12 cellular contexts compared by ENCODE assay signal in the genomic region with DNA sequence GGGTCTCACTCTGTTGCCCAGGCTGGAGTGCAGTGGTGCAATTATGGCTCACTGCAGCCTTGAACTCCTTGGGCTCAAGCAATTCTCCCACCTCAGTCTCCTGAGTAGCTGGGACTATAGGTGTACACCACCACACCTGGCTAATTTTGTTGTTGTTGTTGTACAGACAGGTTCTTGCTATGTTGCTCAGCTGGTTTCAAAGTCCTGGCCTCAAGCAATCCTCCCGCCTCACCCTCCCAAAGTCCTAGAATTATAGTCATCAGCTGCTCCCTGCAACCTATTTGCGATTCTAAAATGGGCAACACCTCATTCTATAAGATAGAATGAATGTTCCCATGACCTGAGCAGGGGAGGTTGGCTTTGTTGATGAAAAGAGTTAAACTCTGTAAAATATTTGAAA. TPM values are rescaled to one million over a fixed set of nuclear protein-coding genes. Genes with fewer than 3 reads are reported as not detected.
DNase-seq lines count a peak whose midpoint lies in the region; ATAC-seq, FAIRE-seq and TF ChIP-seq lines count a peak whose summit lies in the region.
"Not testable (repeated sequence)": the region's sequence is repeated elsewhere in the genome, so short reads cannot be mapped to it uniquely, and the experiment has no call there.
"Had no signal": no experiment of that assay in that cellular context is flagged by ENCODE, and none has a peak within 500 bp of the region (broad histone marks: within the 10 kb centered on the region; RNA-seq: fewer than 3 reads in every experiment).

No MANE protein-coding gene starts in this region.

- not testable (repeated sequence) for TF ChIP-seq CTCF in Peyer's patch (IDR thresholded peaks at IDR 0.05); bronchial epithelial cell (IDR thresholded peaks at IDR 0.05; ENCODE audit: insufficient read depth, low read length, severe bottlenecking); osteocyte (IDR thresholded peaks at IDR 0.05)

- not testable (repeated sequence) for H3K9me3 Mint-ChIP-seq in osteocyte (ENCODE audit: unreplicated experiment); stimulated activated naive B cell treated with anti-CD40 and anti-IgM and Interleukin-4, amounts not matched to agents 10 μg/mL and 1 μg/mL and 100 μg/mL, for 72 hours

- peak; percentile 72 for ATAC-seq in left colon
- not testable (repeated sequence) for ATAC-seq in stimulated activated naive B cell treated with anti-CD40 and anti-IgM and Interleukin-4, amounts not matched to agents 10 μg/mL and 1 μg/mL and 100 μg/mL, for 72 hours (replicated peaks)

- H3K27me3 Mint-ChIP-seq in osteocyte (ENCODE audit: unreplicated experiment); stimulated activated naive B cell treated with anti-CD40 and anti-IgM and Interleukin-4, amounts not matched to agents 10 μg/mL and 1 μg/mL and 100 μg/mL, for 72 hours: not testable (repeated sequence)

- H3K27ac ChIP-seq in Peyer's patch (peak overlapping the region in 3 of 4 donors; percentile 0 to 85 (median 68)), epithelial cell of prostate (peak overlapping the region; percentile 37)

- not testable (repeated sequence) for H3K9me3 ChIP-seq in Peyer's patch

- not testable (repeated sequence) for H3K27ac Mint-ChIP-seq in osteocyte (ENCODE audit: unreplicated experiment)
- peak overlapping the region; percentile 25 for H3K27ac Mint-ChIP-seq in stimulated activated naive B cell treated with anti-CD40 and anti-IgM and Interleukin-4, amounts not matched to agents 10 μg/mL and 1 μg/mL and 100 μg/mL, for 72 hours

- not testable (repeated sequence) for H3K4me3 Mint-ChIP-seq in osteocyte (ENCODE audit: unreplicated experiment); stimulated activated naive B cell treated with anti-CD40 and anti-IgM and Interleukin-4, amounts not matched to agents 10 μg/mL and 1 μg/mL and 100 μg/mL, for 72 hours

- intact Hi-C loops in left colon (cut with DNase I, micrococcal nuclease), result not testable (repeated sequence)

- H3K4me1 ChIP-seq in Peyer's patch, result peaks cover 0 to 52% (median 3%) of the 10 kb centered on the region in 4 donors

- not testable (repeated sequence) for TF ChIP-seq POLR2A in Peyer's patch (IDR thresholded peaks at IDR 0.05)

- not testable (repeated sequence) for H3K4me1 Mint-ChIP-seq in osteocyte (ENCODE audit: unreplicated experiment)
- peaks cover 35 to 66% of the 10 kb centered on the region in 2 donors for H3K4me1 Mint-ChIP-seq in stimulated activated naive B cell treated with anti-CD40 and anti-IgM and Interleukin-4, amounts not matched to agents 10 μg/mL and 1 μg/mL and 100 μg/mL, for 72 hours

- not testable (repeated sequence) for H3K4me3 ChIP-seq in Peyer's patch; bronchial epithelial cell (ENCODE audit: low read depth, low read length)

- DNase-seq in Peyer's patch; left colon; stimulated activated naive B cell treated with anti-CD40 and anti-IgM and Interleukin-4, amounts not matched to agents 10 μg/mL and 1 μg/mL and 100 μg/mL, for 72 hours: not testable (repeated sequence)
- peak; percentile 12 for DNase-seq in bronchial epithelial cell (ENCODE audit: low read depth)
- peak; percentile 14 for DNase-seq in epithelial cell of prostate (ENCODE audit: low read depth, low spot score)
- peak; percentile 40 for DNase-seq in osteocyte (ENCODE audit: extremely low spot score, unreplicated experiment)

- FAIRE-seq in bronchial epithelial cell (lab: Jason Lieb, UNC), result not testable (repeated sequence)

- not testable (repeated sequence) for H3K36me3 ChIP-seq in Peyer's patch; bronchial epithelial cell (ENCODE audit: control insufficient read depth, insufficient read depth, low read length)

- H3K27me3 ChIP-seq in Peyer's patch; bronchial epithelial cell (ENCODE audit: control insufficient read depth, insufficient read depth, low read length): not testable (repeated sequence)

- not testable (repeated sequence) for H3K36me3 Mint-ChIP-seq in osteocyte (ENCODE audit: unreplicated experiment); stimulated activated naive B cell treated with anti-CD40 and anti-IgM and Interleukin-4, amounts not matched to agents 10 μg/mL and 1 μg/mL and 100 μg/mL, for 72 hours

RNA-seq across cellular contexts. Expression of gene LYPD8, which starts 33.8 kb away (rescaled TPM):
- total RNA-seq in Peyer's patch (10 to 100 TPM in 3 of 4 donors, not detected in 1; 28.5 to 53.8 (median 34.7) TPM), bronchial epithelial cell (not detected in 2 replicates), left colon (100 to 1,000 TPM; 366 to 407 TPM), osteocyte (not detected in 2 replicates)
- total RNA-seq: A673; CD4-positive, alpha-beta T cell; CD8-positive, alpha-beta memory T cell; GM23248; H1; H7 had no signal

RNA-seq across cellular contexts. Expression of gene SH3BP5L, which starts 36.4 kb away (rescaled TPM):
- 10 to 100 TPM; 19.0 to 60.6 (median 51.5) TPM for total RNA-seq in Peyer's patch
- total RNA-seq in bronchial epithelial cell, result 17.1 and 20.9 TPM in 2 replicates
- total RNA-seq in left colon, result 10 to 100 TPM; 22.2 to 25.9 TPM
- total RNA-seq in osteocyte, result 32.4 and 33.2 TPM in 2 replicates

RNA-seq across cellular contexts. Expression of gene ZNF672, which starts 48.7 kb away (rescaled TPM):
- total RNA-seq in Peyer's patch (10 to 100 TPM; 48.4 to 64.4 (median 60.5) TPM), bronchial epithelial cell (15.3 and 18.8 TPM in 2 replicates), left colon (10 to 100 TPM; 32.9 to 36.2 TPM), osteocyte (21.1 and 24.1 TPM in 2 replicates)

Comparison
In these comparisons a context has a peak if more than half of its experiments do, and no peak if none do; other contexts are left out.
1. RNA of gene LYPD8, which starts 33.8 kb away (total RNA-seq): 366 to 407 TPM in left colon; 28.5 to 53.8 TPM in Peyer's patch, not detected in bronchial epithelial cell and not detected in osteocyte; every median in the first group is over 4 times any median in the second.